ENCODE assay signal across 11 cellular contexts in genomic region chr5:96709152-96709821, GRCh38. TPM values are rescaled to one million over a fixed set of nuclear protein-coding genes. Genes with fewer than 3 reads are reported as not detected.
DNase-seq lines count a peak whose midpoint lies in the region; ATAC-seq, FAIRE-seq and TF ChIP-seq lines count a peak whose summit lies in the region.
"Had no signal": no experiment of that assay in that cellular context is flagged by ENCODE, and none has a peak within 500 bp of the region (broad histone marks: within the 10 kb centered on the region; RNA-seq: fewer than 3 reads in every experiment).

No MANE protein-coding gene starts in this region.

- no peak overlapping the region for H3K27ac ChIP-seq in tibial artery

- H3K4me3 ChIP-seq in bronchial epithelial cell (ENCODE audit: low read depth, low read length) = no peak overlapping the region
- H3K4me3 ChIP-seq in tibial artery = no peak overlapping the region

- H3K4me1 ChIP-seq in tibial artery = peaks cover 0 to 43% (median 24%) of the 10 kb centered on the region in 4 donors

- no peak for FAIRE-seq in bronchial epithelial cell (lab: Jason Lieb, UNC)
- FAIRE-seq: A204.1 had no signal

- H3K27me3 ChIP-seq in bronchial epithelial cell (ENCODE audit: control insufficient read depth, insufficient read depth, low read length) = no peaks in the 10 kb centered on the region
- H3K27me3 ChIP-seq in tibial artery = no peaks in the 10 kb centered on the region

- no peaks in the 10 kb centered on the region for H3K9me3 ChIP-seq in tibial artery

- H3K36me3 ChIP-seq in bronchial epithelial cell (ENCODE audit: control insufficient read depth, insufficient read depth, low read length) (peaks cover 2% of the 10 kb centered on the region), tibial artery (no peaks in the 10 kb centered on the region)

- TF ChIP-seq CTCF in bronchial epithelial cell (IDR thresholded peaks at IDR 0.05; ENCODE audit: insufficient read depth, low read length, severe bottlenecking) (no peak), tibial artery (IDR thresholded peaks at IDR 0.05) (no peak)

- ATAC-seq in GM19351 (IDR thresholded peaks at IDR 0.05; ENCODE audit: unreplicated experiment) = no peak

- DNase-seq in NCI-H82 (lab: John Stamatoyannopoulos, UW) = peak; percentile 51
- no peak for DNase-seq in NCI-H82 treated with DMSO at 0.1 percent for 48 hours (lab: John Stamatoyannopoulos, UW; ENCODE audit: unreplicated experiment)
- peak; percentile 92 for DNase-seq in bronchial epithelial cell (ENCODE audit: low read depth)
- DNase-seq in hepatic stellate cell (ENCODE audit: low spot score) = peak; percentile 41
- no peak for DNase-seq in tibial artery
- no peak for DNase-seq in SIG-M5 (lab: John Stamatoyannopoulos, UW)
- DNase-seq in T-helper 9 cell = no peak
- DNase-seq: activated CD4-positive, alpha-beta T cell treated with anti-CD3 and anti-CD28 coated beads for 48 hours; stimulated activated CD4-positive, alpha-beta T cell treated with anti-CD3 and anti-CD28 coated beads, Interleukin-1b, Interleukin-23, amount 100 ng/mL, for 48 hours had no signal

- intact Hi-C loops in tibial artery (cut with DNase I; ENCODE audit: low total_unique reads) = no loop called here

RNA-seq across cellular contexts. Expression of gene CAST, which starts 47.1 kb away (rescaled TPM):
- total RNA-seq in bronchial epithelial cell = 182 and 300 TPM in 2 replicates

Comparison
In these comparisons a context has a peak if more than half of its experiments do, and no peak if none do; other contexts are left out.
1. DNase-seq: peak in NCI-H82 (single experiment), bronchial epithelial cell (single experiment) and hepatic stellate cell (single experiment); none in NCI-H82 treated with DMSO at 0.1 percent for 48 hours (single experiment), tibial artery (0 of 2), SIG-M5 (single experiment) and T-helper 9 cell (single experiment).